18 cellular contexts compared by ENCODE assay signal in the genomic region with DNA sequence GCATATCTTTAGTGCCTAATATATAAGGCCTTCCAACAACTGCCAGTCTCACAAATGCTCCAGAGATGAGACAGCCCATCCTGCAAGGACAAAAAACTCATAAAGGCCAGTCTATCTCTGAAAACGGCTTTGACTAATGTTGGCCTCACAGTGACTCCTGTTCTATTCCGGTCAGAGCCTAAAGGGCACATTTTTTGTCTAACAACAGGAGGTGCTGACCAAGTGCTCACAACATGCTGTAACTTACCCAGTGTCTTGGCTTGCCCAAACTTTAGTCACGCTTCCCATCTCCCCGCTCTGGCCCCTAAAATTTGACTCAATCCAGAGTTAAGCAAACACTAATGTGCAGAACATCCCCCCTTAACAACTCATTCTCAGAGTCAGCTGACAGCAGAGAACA.
DNase-seq lines count a peak whose midpoint lies in the region; ATAC-seq, FAIRE-seq and TF ChIP-seq lines count a peak whose summit lies in the region.
"Had no signal": no experiment of that assay in that cellular context is flagged by ENCODE, and none has a peak within 500 bp of the region (broad histone marks: within the 10 kb centered on the region; RNA-seq: fewer than 3 reads in every experiment).

No MANE protein-coding gene starts in this region.

- H3K27me3 ChIP-seq in GM23338 (ENCODE audit: insufficient read depth) (no peaks in the 10 kb centered on the region), K562 (ENCODE audit: control insufficient read depth in 2 of 2, insufficient read depth in 2 of 2, low read length in 2 of 2) (no peaks in the 10 kb centered on the region), neuron (ENCODE audit: insufficient read depth, low read length) (no peaks in the 10 kb centered on the region), right lobe of liver (no peaks in the 10 kb centered on the region)

- no peak for TF ChIP-seq RAD21 in K562 (CRISPR knock-in tag; conservative IDR thresholded peaks at IDR 0.05 in 1 of 2, IDR thresholded peaks at IDR 0.05 in 1 of 2)

- peaks cover 3% of the 10 kb centered on the region for H3K27me3 Mint-ChIP-seq in GM23338 (ENCODE audit: insufficient read depth, low read depth, poor library complexity)
- H3K27me3 Mint-ChIP-seq: B cell; CD4-positive, alpha-beta T cell had no signal

- ATAC-seq in GM23338 (no peak), K562 (no peak), right lobe of liver (no peak)

- H3F3A ChIP-seq in GM23338 (replicated peaks; ENCODE audit: low read depth): no peaks in the 10 kb centered on the region

- no peaks in the 10 kb centered on the region for H3K36me3 Mint-ChIP-seq in GM23338 (ENCODE audit: low read depth)

- H2AFZ ChIP-seq in GM23338 (peak overlapping the region; percentile 78), K562 (ENCODE audit: low read depth, low read length) (no peak overlapping the region), neuron (ENCODE audit: low read depth, low read length) (peak overlapping the region; percentile 16)

- no peaks in the 10 kb centered on the region for H3K36me3 ChIP-seq in GM23338 (ENCODE audit: insufficient read depth)
- no peaks in the 10 kb centered on the region for H3K36me3 ChIP-seq in K562 (ENCODE audit: control insufficient read depth, insufficient read depth, low read length)
- H3K36me3 ChIP-seq in neuron (ENCODE audit: insufficient read depth, low read length): no peaks in the 10 kb centered on the region
- no peaks in the 10 kb centered on the region for H3K36me3 ChIP-seq in right lobe of liver
- H3K36me3 ChIP-seq: HAP-1 had no signal

- no peak for FAIRE-seq in K562 (lab: Jason Lieb, UNC)
- FAIRE-seq: A204.1, GM12892 had no signal

- H4K20me1 ChIP-seq in GM23338 (replicated peaks; ENCODE audit: insufficient read depth) (no peaks in the 10 kb centered on the region), K562 (replicated peaks; ENCODE audit: control insufficient read depth, insufficient read depth, low read length) (no peaks in the 10 kb centered on the region)

- TF ChIP-seq POLR2A in K562 (conservative IDR thresholded peaks at IDR 0.05): no peak
- no peak for TF ChIP-seq POLR2A in right lobe of liver (IDR thresholded peaks at IDR 0.05)

- H3K4me3 ChIP-seq in GM23338: no peak overlapping the region
- no peak overlapping the region for H3K4me3 ChIP-seq in K562
- no peak overlapping the region for H3K4me3 ChIP-seq in neuron (ENCODE audit: low read length)
- no peak overlapping the region for H3K4me3 ChIP-seq in right lobe of liver
- H3K4me3 ChIP-seq: HAP-1 had no signal

- H3K27ac ChIP-seq in GM23338 (ENCODE audit: low read depth) (no peak overlapping the region), K562 (ENCODE audit: extremely low read depth, low read depth, low read length) (no peak overlapping the region), right lobe of liver (no peak overlapping the region)
- H3K27ac ChIP-seq: HL-60 had no signal

- under 1% methylated on average over 4 of the region's 4 CpGs for WGBS in K562 (ENCODE audit: insufficient coverage, low coverage, missing lambda C conversion rate)
- 46% methylated on average over 3 of the region's 4 CpGs for WGBS in right lobe of liver (ENCODE audit: insufficient coverage, low coverage, low lambda C conversion rate, missing lambda C conversion rate)

- intact Hi-C loops in K562 (cut with micrococcal nuclease) (no loop called here), right lobe of liver (cut with DNase I) (no loop called here)

- no peak overlapping the region for H3K9ac ChIP-seq in K562 (ENCODE audit: insufficient read depth in 1 of 2, low read depth in 2 of 2, low read length in 2 of 2)

- TF ChIP-seq CTCF in GM23338 (conservative IDR thresholded peaks at IDR 0.05; ENCODE audit: low read depth in 2 of 2) (no peak), K562 (IDR thresholded peaks at IDR 0.05 in 2 of 3, conservative IDR thresholded peaks at IDR 0.05 in 1 of 3; ENCODE audit: insufficient read depth in 2 of 3, low read depth in 1 of 3, low read length in 3 of 3) (no peak), right lobe of liver (IDR thresholded peaks at IDR 0.05) (no peak)

- 0 out of 2 replicates have a peak, but pooled peaks cover 1% of the 10 kb centered on the region for H3K9me3 ChIP-seq in K562 (replicated peaks; ENCODE audit: control insufficient read depth, insufficient read depth, low read depth, low read length)
- H3K9me3 ChIP-seq in neuron (ENCODE audit: low read length): no peaks in the 10 kb centered on the region
- H3K9me3 ChIP-seq in right lobe of liver: no peaks in the 10 kb centered on the region
- H3K9me3 ChIP-seq: HAP-1 had no signal

- TF ChIP-seq EP300 in K562 (IDR thresholded peaks at IDR 0.05; ENCODE audit: low read length): no peak

- BruUV-seq in K562 (replicated peaks; lab: Mats Ljungman, UMichigan): no TSS peak

- no peaks in the 10 kb centered on the region; the same call in 2 of the 3 replicates for H3K9me3 Mint-ChIP-seq in GM23338

- POLR2A ChIA-PET in K562 (lab: Yijun Ruan, JAX): interaction anchor here (0.6 kb wide), 1 partner anchor 1290 kb away, joined by 3 read pairs; no protein-coding TSS in a partner anchor

- in situ Hi-C loops in K562 (cut with MboI): no loop called here

- H3K9me1 ChIP-seq in K562 (ENCODE audit: control insufficient read depth, insufficient read depth, low read length): no peaks in the 10 kb centered on the region

- H3K9me2 ChIP-seq in GM23338 (ENCODE audit: insufficient read depth): no peaks in the 10 kb centered on the region

- H3K79me2 ChIP-seq in GM23338 (replicated peaks; ENCODE audit: insufficient read depth) (no peaks in the 10 kb centered on the region), K562 (ENCODE audit: control insufficient read depth, insufficient read depth, low read length) (no peaks in the 10 kb centered on the region)

- H3K4me3 Mint-ChIP-seq in GM23338: no peak overlapping the region
- H3K4me3 Mint-ChIP-seq: B cell; CD4-positive, alpha-beta T cell; HFFc6 had no signal

- H3K4me1 Mint-ChIP-seq in GM23338: no peaks in the 10 kb centered on the region
- H3K4me1 Mint-ChIP-seq: B cell had no signal

- H3K27ac Mint-ChIP-seq in GM23338: no peak overlapping the region
- H3K27ac Mint-ChIP-seq: B cell; CD4-positive, alpha-beta T cell; HFFc6 had no signal

- CTCF ChIA-PET in K562 (lab: Yijun Ruan, JAX; ENCODE audit: low intra/inter-chr PET ratio): no interaction called here

- DNase-seq in GM23338 (ENCODE audit: low spot score) (no peak), M059J (ENCODE audit: low read depth) (peak; percentile 1), K562 (ENCODE audit: extremely low read depth in 1 of 4, low spot score in 3 of 4) (no peak), NCI-H82 (lab: John Stamatoyannopoulos, UW) (no peak), DMS153 (lab: John Stamatoyannopoulos, UW) (no peak), right lobe of liver (no peak)
- DNase-seq: C1 segment of cervical spinal cord; CD4-positive, alpha-beta T cell; DMS79 treated with DMSO at 0.1 percent for 48 hours; EL; GDM1; HFFc6 had no signal

- H3K4me2 ChIP-seq in GM23338: no peak overlapping the region
- H3K4me2 ChIP-seq in K562 (ENCODE audit: insufficient read depth, low read length): no peak overlapping the region

- H3K4me1 ChIP-seq in GM23338 (ENCODE audit: insufficient read depth) (no peaks in the 10 kb centered on the region), K562 (replicated peaks in 1 of 2; ENCODE audit: control insufficient read depth in 2 of 2, insufficient read depth in 2 of 2, low read length in 2 of 2) (no peaks in the 10 kb centered on the region), neuron (ENCODE audit: insufficient read depth, low read length) (no peaks in the 10 kb centered on the region), right lobe of liver (no peaks in the 10 kb centered on the region)

TF ChIP-seq in GM23338, 12 proteins besides CTCF, POLR2A, EP300 and RAD21 (continues in another document):
- no peak for TF ChIP-seq JUNB (IDR thresholded peaks at IDR 0.05; ENCODE audit: unreplicated experiment)
- TF ChIP-seq, protein P1, sequence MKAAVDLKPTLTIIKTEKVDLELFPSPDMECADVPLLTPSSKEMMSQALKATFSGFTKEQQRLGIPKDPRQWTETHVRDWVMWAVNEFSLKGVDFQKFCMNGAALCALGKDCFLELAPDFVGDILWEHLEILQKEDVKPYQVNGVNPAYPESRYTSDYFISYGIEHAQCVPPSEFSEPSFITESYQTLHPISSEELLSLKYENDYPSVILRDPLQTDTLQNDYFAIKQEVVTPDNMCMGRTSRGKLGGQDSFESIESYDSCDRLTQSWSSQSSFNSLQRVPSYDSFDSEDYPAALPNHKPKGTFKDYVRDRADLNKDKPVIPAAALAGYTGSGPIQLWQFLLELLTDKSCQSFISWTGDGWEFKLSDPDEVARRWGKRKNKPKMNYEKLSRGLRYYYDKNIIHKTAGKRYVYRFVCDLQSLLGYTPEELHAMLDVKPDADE (IDR thresholded peaks at IDR 0.05): no peak

TF ChIP-seq in K562, 482 proteins besides CTCF, POLR2A, EP300 and RAD21:
- TF ChIP-seq HNRNPH1 (optimal IDR thresholded peaks at IDR 0.05; ENCODE audit: low read depth, low read length): no peak
- TF ChIP-seq, protein P2, sequence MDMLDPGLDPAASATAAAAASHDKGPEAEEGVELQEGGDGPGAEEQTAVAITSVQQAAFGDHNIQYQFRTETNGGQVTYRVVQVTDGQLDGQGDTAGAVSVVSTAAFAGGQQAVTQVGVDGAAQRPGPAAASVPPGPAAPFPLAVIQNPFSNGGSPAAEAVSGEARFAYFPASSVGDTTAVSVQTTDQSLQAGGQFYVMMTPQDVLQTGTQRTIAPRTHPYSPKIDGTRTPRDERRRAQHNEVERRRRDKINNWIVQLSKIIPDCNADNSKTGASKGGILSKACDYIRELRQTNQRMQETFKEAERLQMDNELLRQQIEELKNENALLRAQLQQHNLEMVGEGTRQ (CRISPR knock-in tag; IDR thresholded peaks at IDR 0.05): 0 out of 2 replicates have a peak, but pooled peaks have one; percentile 5
